34 cellular contexts compared by ENCODE assay signal in genomic region chr2:53302455-53302854, GRCh38.
"Had no signal": no experiment of that assay in that cellular context is flagged by ENCODE, and none has a peak within 500 bp of the region (broad histone marks: within the 10 kb centered on the region; RNA-seq: fewer than 3 reads in every experiment).

No MANE protein-coding gene starts in this region.

- H3K9me3 ChIP-seq: MG63 had no signal

- H3K36me3 ChIP-seq: MG63 had no signal

- H3K4me3 ChIP-seq: MG63 had no signal

- DNase-seq: Karpas-422, Kasumi-1, MG63, MM.1S, MV-4-11, NCI-H1048, NCI-H1092, NCI-H1092 treated with DMSO at 0.1 percent for 48 hours, NCI-H1105, NCI-H1105 treated with DMSO at 0.1 percent for 48 hours, NCI-H1417, NCI-H1417 treated with DMSO at 0.1 percent for 48 hours, NCI-H1436, NCI-H1436 treated with DMSO at 0.1 percent for 48 hours, NCI-H146, NCI-H1694, NCI-H1694 treated with DMSO at 0.1 percent for 48 hours, NCI-H187, NCI-H187 treated with DMSO at 0.1 percent for 48 hours, NCI-H1930, NCI-H2029, NCI-H2029 treated with DMSO at 0.1 percent for 48 hours, NCI-H2081, NCI-H2081 treated with DMSO at 0.1 percent for 48 hours, NCI-H2107, NCI-H2171, NCI-H2171 treated with DMSO at 0.1 percent for 48 hours, NCI-H2227 treated with DMSO at 0.1 percent for 48 hours, NCI-H226, NCI-H345, NCI-H446, NCI-H446 treated with DMSO at 0.1 percent for 48 hours, NCI-H510A had no signal

- H3K27me3 ChIP-seq: MG63 had no signal

- H3K27ac ChIP-seq: KMS-11 had no signal
